ENCODE assay signal across 1 cellular context in genomic region chr1:234611799-234612351, GRCh38.
TF ChIP-seq lines count a peak whose summit lies in the region.

No MANE protein-coding gene starts in this region.

TF ChIP-seq in HepG2, 621 proteins besides CTCF, POLR2A, EP300 and RAD21 (continued from another document and continues in another):
- TF ChIP-seq CREM (IDR thresholded peaks at IDR 0.05) (0 out of 2 replicates have a peak, but pooled peaks have one; percentile 30), CREM (CRISPR knock-in tag; IDR thresholded peaks at IDR 0.05) (no peak), NCOA5 (CRISPR knock-in tag; IDR thresholded peaks at IDR 0.05) (no peak), SP1 (IDR thresholded peaks at IDR 0.05) (no peak), SP1 (CRISPR knock-in tag; IDR thresholded peaks at IDR 0.05) (no peak), PAF1 (CRISPR knock-in tag; IDR thresholded peaks at IDR 0.05) (peak; percentile 98), REL (CRISPR knock-in tag; conservative IDR thresholded peaks at IDR 0.05) (0 out of 2 replicates have a peak, but pooled peaks have one; percentile 9), MTF2 (CRISPR knock-in tag; IDR thresholded peaks at IDR 0.05; ENCODE audit: borderline replicate concordance) (no peak), ZFAT (CRISPR knock-in tag; conservative IDR thresholded peaks at IDR 0.05) (0 out of 2 replicates have a peak, but pooled peaks have one; percentile 72), ZNF317 (CRISPR knock-in tag; IDR thresholded peaks at IDR 0.05) (0 out of 2 replicates have a peak, but pooled peaks have one; percentile 4), MXD1 (CRISPR knock-in tag; IDR thresholded peaks at IDR 0.05) (0 out of 2 replicates have a peak, but pooled peaks have one; percentile 26), THAP7 (CRISPR knock-in tag; IDR thresholded peaks at IDR 0.05) (no peak), ZNF589 (CRISPR knock-in tag; conservative IDR thresholded peaks at IDR 0.05) (no peak), NR2F1 (CRISPR knock-in tag; IDR thresholded peaks at IDR 0.05) (0 out of 4 replicates have a peak, but pooled peaks of 1 of the 2 experiments have one; percentile 31), PLSCR1 (CRISPR knock-in tag; IDR thresholded peaks at IDR 0.05; ENCODE audit: borderline replicate concordance) (0 out of 2 replicates have a peak, but pooled peaks have one; percentile 25), RFX5 (IDR thresholded peaks at IDR 0.05; ENCODE audit: low read depth, low read length) (0 out of 2 replicates have a peak, but pooled peaks have one; percentile 35), ZNF12 (CRISPR knock-in tag; IDR thresholded peaks at IDR 0.05) (no peak), CREB1 (IDR thresholded peaks at IDR 0.05) (peak; percentile 81), CREB1 (CRISPR knock-in tag; IDR thresholded peaks at IDR 0.05) (no peak), ZNF142 (CRISPR knock-in tag; IDR thresholded peaks at IDR 0.05) (no peak), RCOR2 (CRISPR knock-in tag; IDR thresholded peaks at IDR 0.05) (no peak), PPARG (CRISPR knock-in tag; conservative IDR thresholded peaks at IDR 0.05) (no peak), RXRA (CRISPR knock-in tag; IDR thresholded peaks at IDR 0.05) (peak; percentile 45; the same call in 1 of the 2 replicates), STAT6 (CRISPR knock-in tag; IDR thresholded peaks at IDR 0.05; ENCODE audit: borderline replicate concordance) (no peak), NFKBIZ (CRISPR knock-in tag; IDR thresholded peaks at IDR 0.05) (no peak), CEBPB (IDR thresholded peaks at IDR 0.05; ENCODE audit: borderline replicate concordance, low read depth, low read length) (no peak), HNF4A (CRISPR knock-in tag; IDR thresholded peaks at IDR 0.05) (peak; percentile 63), ZNF570 (CRISPR knock-in tag; IDR thresholded peaks at IDR 0.05; ENCODE audit: borderline replicate concordance) (peak; percentile 63; the same call in 1 of the 2 replicates), HNF1B (CRISPR knock-in tag; IDR thresholded peaks at IDR 0.05) (no peak), ZNF3 (CRISPR knock-in tag; IDR thresholded peaks at IDR 0.05) (no peak), PATZ1 (CRISPR knock-in tag; IDR thresholded peaks at IDR 0.05) (peak; percentile 61), TCF7L2 (IDR thresholded peaks at IDR 0.05; ENCODE audit: low read depth, low read length) (no peak), DPF2 (CRISPR knock-in tag; IDR thresholded peaks at IDR 0.05; ENCODE audit: borderline replicate concordance, low read depth) (0 out of 2 replicates have a peak, but pooled peaks have one; percentile 30), FOSL2 (CRISPR knock-in tag; IDR thresholded peaks at IDR 0.05) (peak; percentile 64), MED8 (CRISPR knock-in tag; IDR thresholded peaks at IDR 0.05; ENCODE audit: insufficient replicate concordance) (peak; percentile 47), AHR (CRISPR knock-in tag; IDR thresholded peaks at IDR 0.05) (no peak; the same call in 1 of the 2 replicates)
- TF ChIP-seq, protein P1, sequence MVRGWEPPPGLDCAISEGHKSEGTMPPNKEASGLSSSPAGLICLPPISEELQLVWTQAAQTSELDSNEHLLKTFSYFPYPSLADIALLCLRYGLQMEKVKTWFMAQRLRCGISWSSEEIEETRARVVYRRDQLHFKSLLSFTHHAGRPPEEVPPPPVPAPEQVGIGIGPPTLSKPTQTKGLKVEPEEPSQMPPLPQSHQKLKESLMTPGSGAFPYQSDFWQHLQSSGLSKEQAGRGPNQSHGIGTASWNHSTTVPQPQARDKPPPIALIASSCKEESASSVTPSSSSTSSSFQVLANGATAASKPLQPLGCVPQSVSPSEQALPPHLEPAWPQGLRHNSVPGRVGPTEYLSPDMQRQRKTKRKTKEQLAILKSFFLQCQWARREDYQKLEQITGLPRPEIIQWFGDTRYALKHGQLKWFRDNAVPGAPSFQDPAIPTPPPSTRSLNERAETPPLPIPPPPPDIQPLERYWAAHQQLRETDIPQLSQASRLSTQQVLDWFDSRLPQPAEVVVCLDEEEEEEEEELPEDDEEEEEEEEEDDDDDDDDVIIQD (CRISPR knock-in tag; IDR thresholded peaks at IDR 0.05; ENCODE audit: low read depth): no peak
- TF ChIP-seq, protein P2, sequence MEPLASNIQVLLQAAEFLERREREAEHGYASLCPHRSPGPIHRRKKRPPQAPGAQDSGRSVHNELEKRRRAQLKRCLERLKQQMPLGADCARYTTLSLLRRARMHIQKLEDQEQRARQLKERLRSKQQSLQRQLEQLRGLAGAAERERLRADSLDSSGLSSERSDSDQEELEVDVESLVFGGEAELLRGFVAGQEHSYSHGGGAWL (CRISPR knock-in tag; IDR thresholded peaks at IDR 0.05): peak; percentile 67; the same call in 1 of the 2 replicates
- TF ChIP-seq, protein P3, sequence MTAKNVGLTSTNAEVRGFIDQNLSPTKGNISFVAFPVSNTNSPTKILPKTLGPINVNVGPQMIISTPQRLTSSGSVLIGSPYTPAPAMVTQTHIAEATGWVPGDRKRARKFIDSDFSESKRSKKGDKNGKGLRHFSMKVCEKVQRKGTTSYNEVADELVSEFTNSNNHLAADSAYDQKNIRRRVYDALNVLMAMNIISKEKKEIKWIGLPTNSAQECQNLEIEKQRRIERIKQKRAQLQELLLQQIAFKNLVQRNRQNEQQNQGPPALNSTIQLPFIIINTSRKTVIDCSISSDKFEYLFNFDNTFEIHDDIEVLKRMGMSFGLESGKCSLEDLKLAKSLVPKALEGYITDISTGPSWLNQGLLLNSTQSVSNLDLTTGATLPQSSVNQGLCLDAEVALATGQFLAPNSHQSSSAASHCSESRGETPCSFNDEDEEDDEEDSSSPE (CRISPR knock-in tag; IDR thresholded peaks at IDR 0.05): no peak
- TF ChIP-seq, protein P4, sequence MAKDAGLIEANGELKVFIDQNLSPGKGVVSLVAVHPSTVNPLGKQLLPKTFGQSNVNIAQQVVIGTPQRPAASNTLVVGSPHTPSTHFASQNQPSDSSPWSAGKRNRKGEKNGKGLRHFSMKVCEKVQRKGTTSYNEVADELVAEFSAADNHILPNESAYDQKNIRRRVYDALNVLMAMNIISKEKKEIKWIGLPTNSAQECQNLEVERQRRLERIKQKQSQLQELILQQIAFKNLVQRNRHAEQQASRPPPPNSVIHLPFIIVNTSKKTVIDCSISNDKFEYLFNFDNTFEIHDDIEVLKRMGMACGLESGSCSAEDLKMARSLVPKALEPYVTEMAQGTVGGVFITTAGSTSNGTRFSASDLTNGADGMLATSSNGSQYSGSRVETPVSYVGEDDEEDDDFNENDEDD (CRISPR knock-in tag; IDR thresholded peaks at IDR 0.05; ENCODE audit: borderline replicate concordance): peak; percentile 34; the same call in 1 of the 2 replicates
- TF ChIP-seq, protein P5, sequence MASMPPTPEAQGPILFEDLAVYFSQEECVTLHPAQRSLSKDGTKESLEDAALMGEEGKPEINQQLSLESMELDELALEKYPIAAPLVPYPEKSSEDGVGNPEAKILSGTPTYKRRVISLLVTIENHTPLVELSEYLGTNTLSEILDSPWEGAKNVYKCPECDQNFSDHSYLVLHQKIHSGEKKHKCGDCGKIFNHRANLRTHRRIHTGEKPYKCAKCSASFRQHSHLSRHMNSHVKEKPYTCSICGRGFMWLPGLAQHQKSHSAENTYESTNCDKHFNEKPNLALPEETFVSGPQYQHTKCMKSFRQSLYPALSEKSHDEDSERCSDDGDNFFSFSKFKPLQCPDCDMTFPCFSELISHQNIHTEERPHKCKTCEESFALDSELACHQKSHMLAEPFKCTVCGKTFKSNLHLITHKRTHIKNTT (CRISPR knock-in tag; IDR thresholded peaks at IDR 0.05): no peak
